9 cellular contexts compared by ENCODE assay signal in the genomic region with DNA sequence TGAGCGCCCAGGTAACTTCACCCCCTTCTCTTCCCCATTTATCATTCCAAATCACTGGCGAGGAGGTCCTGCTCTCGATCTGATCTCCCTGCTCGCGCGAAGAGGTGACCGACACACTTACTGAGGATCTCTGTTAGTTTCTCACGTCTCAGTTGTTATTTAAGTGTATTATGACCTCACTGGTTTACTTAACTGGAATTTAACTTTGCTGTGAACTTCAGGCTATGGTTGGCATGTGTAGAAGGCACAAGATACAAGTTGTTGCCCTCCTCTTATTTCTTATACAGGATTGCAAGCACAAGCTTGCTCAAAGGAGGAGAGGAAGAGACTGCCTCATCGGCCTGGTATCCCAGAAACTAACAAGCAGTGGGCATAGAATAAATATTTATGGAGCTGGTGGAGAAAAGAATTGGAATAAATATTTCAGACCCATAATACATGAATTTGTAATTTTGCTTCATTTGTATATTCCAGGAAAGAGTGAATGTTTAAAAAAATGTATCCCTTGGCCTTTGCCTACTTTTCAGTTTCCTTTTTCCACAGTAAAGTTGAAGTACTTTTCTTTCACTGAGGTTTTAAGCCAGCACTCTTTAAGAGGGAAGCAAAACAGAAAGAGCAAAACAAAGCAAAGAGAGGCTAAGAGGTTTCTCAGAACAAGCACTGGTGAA. TPM values are rescaled to one million over a fixed set of nuclear protein-coding genes. Genes with fewer than 3 reads are reported as not detected.
DNase-seq lines count a peak whose midpoint lies in the region; ATAC-seq, FAIRE-seq and TF ChIP-seq lines count a peak whose summit lies in the region.
"Had no signal": no experiment of that assay in that cellular context is flagged by ENCODE, and none has a peak within 500 bp of the region (broad histone marks: within the 10 kb centered on the region; RNA-seq: fewer than 3 reads in every experiment).

No MANE protein-coding gene starts in this region.

- H3K27me3 Mint-ChIP-seq in T-helper 2 cell treated with Interferon-gamma antibody and Interleukin-4, amounts not matched to agents 5 μg/mL and 100 μg/mL, for 36 hours (ENCODE audit: low read depth) = peaks cover 58% of the 10 kb centered on the region
- peaks cover 40% of the 10 kb centered on the region for H3K27me3 Mint-ChIP-seq in activated T-helper 17 cell treated with anti-CD3 and anti-CD28 coated beads, Interleukin-2, amount 50 U/mL, for 72 hours

- no peak for TF ChIP-seq POLR2A in heart left ventricle (IDR thresholded peaks at IDR 0.05)
- TF ChIP-seq POLR2A in GM12892 (IDR thresholded peaks at IDR 0.05; ENCODE audit: low read depth, low read length) = no peak

- WGBS in heart left ventricle, 4 donors = 4 to 5% (median 5%) methylated on average over 9 of the region's 9 CpGs
- WGBS in pancreas, 2 donors = 1 to 2% methylated on average over 9 of the region's 9 CpGs

- TF ChIP-seq CTCF in heart left ventricle (IDR thresholded peaks at IDR 0.05) = no peak
- no peak for TF ChIP-seq CTCF in pancreas (IDR thresholded peaks at IDR 0.05)

- peak overlapping the region; percentile 84 to 96 (median 89) for H3K27ac ChIP-seq in heart left ventricle
- peak overlapping the region; percentile 74 to 90 (median 85) for H3K27ac ChIP-seq in pancreas

- H3K9me3 ChIP-seq in heart left ventricle (no peaks in the 10 kb centered on the region), pancreas (no peaks in the 10 kb centered on the region)

- no peak for ATAC-seq in activated T-helper 17 cell treated with anti-CD3 and anti-CD28 coated beads, Interleukin-2, amount 50 U/mL, for 72 hours (replicated peaks)
- ATAC-seq in heart left ventricle (peak in 2 of 4 donors; percentile 13 to 34), pancreas (peak; percentile 10 to 31 (median 20)), HG03108 (IDR thresholded peaks at IDR 0.05; ENCODE audit: unreplicated experiment) (no peak), HG03095 (IDR thresholded peaks at IDR 0.05; ENCODE audit: unreplicated experiment) (no peak)

- DNase-seq in T-helper 2 cell treated with Interferon-gamma antibody and Interleukin-4, amounts not matched to agents 5 μg/mL and 100 μg/mL, for 36 hours (ENCODE audit: low spot score) = no peak
- DNase-seq in T-helper 2 cell = no peak
- no peak for DNase-seq in heart left ventricle
- peak in 1 of 6 donors; percentile 9 for DNase-seq in pancreas
- no peak for DNase-seq in GM12892 (ENCODE audit: insufficient read length)

- H3K36me3 Mint-ChIP-seq in T-helper 2 cell treated with Interferon-gamma antibody and Interleukin-4, amounts not matched to agents 5 μg/mL and 100 μg/mL, for 36 hours (ENCODE audit: low read depth) = no peaks in the 10 kb centered on the region
- H3K36me3 Mint-ChIP-seq in activated T-helper 17 cell treated with anti-CD3 and anti-CD28 coated beads, Interleukin-2, amount 50 U/mL, for 72 hours (ENCODE audit: low read depth) = peaks cover 11% of the 10 kb centered on the region

- H3K36me3 ChIP-seq in heart left ventricle (peaks cover 0 to 9% (median 0%) of the 10 kb centered on the region in 9 donors), pancreas (peaks cover 0 to 3% (median 0%) of the 10 kb centered on the region in 3 donors)

- intact Hi-C loops in heart left ventricle (cut with DNase I) (loop anchor here (5.0 to 10.0 kb wide), 9 partner anchors 39 to 341 kb away; partner anchors contain the start of gene HDDC2 (in 1 of the 10)), pancreas (cut with DNase I) (no loop called here)

- FAIRE-seq in pancreas (lab: Jason Lieb, UNC) = no peak
- FAIRE-seq in GM12892 (lab: Jason Lieb, UNC) = no peak
- FAIRE-seq: G401.6 had no signal

- H3K4me3 Mint-ChIP-seq in T-helper 2 cell treated with Interferon-gamma antibody and Interleukin-4, amounts not matched to agents 5 μg/mL and 100 μg/mL, for 36 hours = peak overlapping the region; percentile 72
- H3K4me3 Mint-ChIP-seq in activated T-helper 17 cell treated with anti-CD3 and anti-CD28 coated beads, Interleukin-2, amount 50 U/mL, for 72 hours = peak overlapping the region; percentile 74

- no peak overlapping the region for H3K27ac Mint-ChIP-seq in T-helper 2 cell treated with Interferon-gamma antibody and Interleukin-4, amounts not matched to agents 5 μg/mL and 100 μg/mL, for 36 hours
- H3K27ac Mint-ChIP-seq in activated T-helper 17 cell treated with anti-CD3 and anti-CD28 coated beads, Interleukin-2, amount 50 U/mL, for 72 hours = peak overlapping the region; percentile 21

- H3K4me3 ChIP-seq in heart left ventricle (peak overlapping the region; percentile 67 to 95 (median 85)), pancreas (peak overlapping the region; percentile 58 to 87 (median 77))

- H3K27me3 ChIP-seq in heart left ventricle (no peaks in the 10 kb centered on the region), pancreas (no peaks in the 10 kb centered on the region)

- H3K4me1 ChIP-seq in heart left ventricle (peaks cover 0 to 47% (median 28%) of the 10 kb centered on the region in 12 donors), pancreas (peaks cover 8 to 17% (median 9%) of the 10 kb centered on the region in 3 donors)

- no peaks in the 10 kb centered on the region for H3K9me3 Mint-ChIP-seq in T-helper 2 cell treated with Interferon-gamma antibody and Interleukin-4, amounts not matched to agents 5 μg/mL and 100 μg/mL, for 36 hours
- H3K9me3 Mint-ChIP-seq in activated T-helper 17 cell treated with anti-CD3 and anti-CD28 coated beads, Interleukin-2, amount 50 U/mL, for 72 hours = no peaks in the 10 kb centered on the region

- H3K4me1 Mint-ChIP-seq in T-helper 2 cell treated with Interferon-gamma antibody and Interleukin-4, amounts not matched to agents 5 μg/mL and 100 μg/mL, for 36 hours (ENCODE audit: low read depth) = peaks cover 10% of the 10 kb centered on the region
- H3K4me1 Mint-ChIP-seq in activated T-helper 17 cell treated with anti-CD3 and anti-CD28 coated beads, Interleukin-2, amount 50 U/mL, for 72 hours = peaks cover 10% of the 10 kb centered on the region

RNA-seq across cellular contexts. Expression of gene RNF217, which starts 1.3 kb away (rescaled TPM):
- total RNA-seq in activated T-helper 17 cell treated with anti-CD3 and anti-CD28 coated beads, Interleukin-2, amount 50 U/mL, for 72 hours = 1 to 10 TPM; 1.7 to 5.6 TPM
- total RNA-seq in heart left ventricle (10 to 100 TPM in 8 of 9 donors, 1 to 10 TPM in 1; 8.9 to 21.6 (median 14.2) TPM), pancreas (10 to 100 TPM in 2 of 6 donors, 1 to 10 TPM in 4; 4.6 to 14.3 (median 8.3) TPM)
- polyA plus RNA-seq in heart left ventricle (1 to 10 TPM; 2.2 to 8.1 TPM), pancreas (1 to 10 TPM; 3.4 to 3.6 TPM)
- polyA plus RNA-seq in GM12892 (2012; ENCODE audit: missing spikeins) = not detected

Comparison
In these comparisons a context has a peak if more than half of its experiments do, and no peak if none do; other contexts are left out.
1. ATAC-seq: peak in pancreas (4 of 4); none in activated T-helper 17 cell treated with anti-CD3 and anti-CD28 coated beads, Interleukin-2, amount 50 U/mL, for 72 hours (single experiment), HG03108 (single experiment) and HG03095 (single experiment).
2. intact Hi-C loops: an anchor here in heart left ventricle (5.0 to 10.0 kb wide); none called in pancreas.